ENCODE assay signal across 9 cellular contexts in the genomic region with DNA sequence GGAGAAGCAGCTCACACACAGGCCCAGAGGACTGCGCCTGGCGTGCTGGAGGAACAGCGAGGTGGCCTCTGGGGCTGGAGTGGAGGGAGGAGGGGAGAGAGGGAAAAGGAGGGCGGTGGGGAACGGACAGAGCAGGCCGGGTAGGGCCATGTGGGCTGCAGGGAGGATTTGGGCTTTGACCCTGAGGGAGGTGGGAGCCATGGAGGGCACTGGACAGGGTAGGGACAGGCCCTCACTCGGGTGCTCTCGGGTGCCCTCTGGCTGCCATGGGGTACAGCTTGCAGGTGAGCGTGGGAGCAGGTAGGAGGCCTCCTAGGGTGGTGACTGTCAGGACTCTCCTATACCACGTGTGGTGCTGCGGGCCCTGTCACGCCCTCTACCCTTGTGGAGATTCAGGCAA. TPM values are rescaled to one million over a fixed set of nuclear protein-coding genes. Genes with fewer than 3 reads are reported as not detected.
DNase-seq lines count a peak whose midpoint lies in the region; ATAC-seq and TF ChIP-seq lines count a peak whose summit lies in the region.
"Had no signal": no experiment of that assay in that cellular context is flagged by ENCODE, and none has a peak within 500 bp of the region (broad histone marks: within the 10 kb centered on the region; RNA-seq: fewer than 3 reads in every experiment).

No MANE protein-coding gene starts in this region.

- no peak overlapping the region for H3K4me3 ChIP-seq in liver (ENCODE audit: low read depth in 1 of 3, low read length in 3 of 3)

- H3K27me3 Mint-ChIP-seq in activated CD4-positive, alpha-beta memory T cell treated with anti-CD3 and anti-CD28 coated beads, Interleukin-2, amount 10 ng/mL, durations not matched to agents 7 days and 5 days = no peaks in the 10 kb centered on the region
- H3K27me3 Mint-ChIP-seq: CD4-positive, alpha-beta T cell had no signal

- H3K27ac ChIP-seq in RWPE1 (peak overlapping the region; percentile 9), liver (ENCODE audit: low read depth in 1 of 2, low read length in 2 of 2) (no peak overlapping the region)

- H3K27me3 ChIP-seq in liver (ENCODE audit: control insufficient read depth in 4 of 4, insufficient read depth in 4 of 4, low read length in 3 of 4) = no peaks in the 10 kb centered on the region

- no peak overlapping the region for H3K4me3 Mint-ChIP-seq in activated CD4-positive, alpha-beta memory T cell treated with anti-CD3 and anti-CD28 coated beads, Interleukin-2, amount 10 ng/mL, durations not matched to agents 7 days and 5 days
- H3K4me3 Mint-ChIP-seq: CD4-positive, alpha-beta T cell had no signal

- H3K27ac Mint-ChIP-seq in activated CD4-positive, alpha-beta memory T cell treated with anti-CD3 and anti-CD28 coated beads, Interleukin-2, amount 10 ng/mL, durations not matched to agents 7 days and 5 days = no peak overlapping the region
- H3K27ac Mint-ChIP-seq: CD4-positive, alpha-beta T cell had no signal

- 87% methylated on average over 12 of the region's 12 CpGs for WGBS in liver

- CTCF ChIA-PET in RWPE1 (lab: Yijun Ruan, JAX) = interaction anchor here (0.6 to 1.1 kb wide), 4 partner anchors 8 to 1103 kb away, joined by 3 to 6 read pairs (median 4); no protein-coding TSS in a partner anchor
- CTCF ChIA-PET in activated CD4-positive, alpha-beta memory T cell treated with anti-CD3 and anti-CD28 coated beads, Interleukin-2, amount 10 ng/mL, durations not matched to agents 7 days and 5 days (lab: Charles Lee) = interaction anchor here (0.7 kb wide), 1 partner anchor 50 kb away, joined by 3 read pairs; no protein-coding TSS in a partner anchor

- 0 out of 3 replicates have a peak, but pooled peaks have one; percentile 17 for TF ChIP-seq CTCF in GM12872 (IDR thresholded peaks at IDR 0.05; ENCODE audit: insufficient read depth, low read depth, low read length)
- TF ChIP-seq CTCF in RWPE1 (conservative IDR thresholded peaks at IDR 0.05; ENCODE audit: low read depth) = peak; percentile 56
- peak; percentile 11 for TF ChIP-seq CTCF in liver (IDR thresholded peaks at IDR 0.05; ENCODE audit: low read depth, low read length, missing input control)

- POLR2A ChIA-PET in RWPE1 (lab: Yijun Ruan, JAX; ENCODE audit: low non-redundant PET) = no interaction called here
- POLR2A ChIA-PET in activated CD4-positive, alpha-beta memory T cell treated with anti-CD3 and anti-CD28 coated beads, Interleukin-2, amount 10 ng/mL, durations not matched to agents 7 days and 5 days (lab: Charles Lee) = no interaction called here

- no peaks in the 10 kb centered on the region for H3K9me3 Mint-ChIP-seq in activated CD4-positive, alpha-beta memory T cell treated with anti-CD3 and anti-CD28 coated beads, Interleukin-2, amount 10 ng/mL, durations not matched to agents 7 days and 5 days
- H3K9me3 Mint-ChIP-seq: CD4-positive, alpha-beta T cell had no signal

- H3K9me3 ChIP-seq in liver (ENCODE audit: control insufficient read depth in 4 of 4, low read length in 3 of 4) = no peaks in the 10 kb centered on the region

- no peak for TF ChIP-seq RAD21 in liver (IDR thresholded peaks at IDR 0.05)

- no peaks in the 10 kb centered on the region for H3K4me1 ChIP-seq in liver (ENCODE audit: control insufficient read depth in 4 of 4, insufficient read depth in 4 of 4, low read length in 3 of 4)

- no peak overlapping the region for H3K9ac ChIP-seq in liver (ENCODE audit: low read depth in 1 of 2, low read length in 2 of 2)

- no peak for ATAC-seq in HG02588 (IDR thresholded peaks at IDR 0.05; ENCODE audit: unreplicated experiment)

- H3K36me3 ChIP-seq in liver (ENCODE audit: control insufficient read depth in 4 of 4, insufficient read depth in 3 of 4, low read depth in 1 of 4, low read length in 3 of 4) = peaks cover 3 to 46% (median 14%) of the 10 kb centered on the region in 4 donors

- DNase-seq in RWPE1 (ENCODE audit: low spot score) = peak; percentile 53
- no peak for DNase-seq in stimulated activated CD4-positive, alpha-beta T cell treated with anti-CD3 and anti-CD28 coated beads, Interleukin-12 subunit alpha, Interleukin-12 subunit beta, amount 100 ng/mL, for 4 hours
- no peak for DNase-seq in activated CD4-positive, alpha-beta memory T cell treated with anti-CD3 and anti-CD28 coated beads, Interleukin-2, amount 10 ng/mL, durations not matched to agents 7 days and 5 days
- DNase-seq: NCI-H1436, T-helper 9 cell had no signal

- H3K36me3 Mint-ChIP-seq in activated CD4-positive, alpha-beta memory T cell treated with anti-CD3 and anti-CD28 coated beads, Interleukin-2, amount 10 ng/mL, durations not matched to agents 7 days and 5 days (ENCODE audit: low read depth) = peaks cover 12% of the 10 kb centered on the region

- no peaks in the 10 kb centered on the region for H3K4me1 Mint-ChIP-seq in activated CD4-positive, alpha-beta memory T cell treated with anti-CD3 and anti-CD28 coated beads, Interleukin-2, amount 10 ng/mL, durations not matched to agents 7 days and 5 days

TF ChIP-seq in liver, 16 proteins besides CTCF, POLR2A, EP300 and RAD21 (continues in another document):
- TF ChIP-seq, protein P1, sequence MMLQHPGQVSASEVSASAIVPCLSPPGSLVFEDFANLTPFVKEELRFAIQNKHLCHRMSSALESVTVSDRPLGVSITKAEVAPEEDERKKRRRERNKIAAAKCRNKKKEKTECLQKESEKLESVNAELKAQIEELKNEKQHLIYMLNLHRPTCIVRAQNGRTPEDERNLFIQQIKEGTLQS (IDR thresholded peaks at IDR 0.05) = no peak
- TF ChIP-seq SP1 (IDR thresholded peaks at IDR 0.05) = no peak
- TF ChIP-seq HNF4A (conservative IDR thresholded peaks at IDR 0.05) = no peak
- no peak for TF ChIP-seq ZBTB33 (IDR thresholded peaks at IDR 0.05)
- no peak for TF ChIP-seq TAF1 (conservative IDR thresholded peaks at IDR 0.05)
- TF ChIP-seq RXRA (IDR thresholded peaks at IDR 0.05) = no peak
- TF ChIP-seq, protein P2, sequence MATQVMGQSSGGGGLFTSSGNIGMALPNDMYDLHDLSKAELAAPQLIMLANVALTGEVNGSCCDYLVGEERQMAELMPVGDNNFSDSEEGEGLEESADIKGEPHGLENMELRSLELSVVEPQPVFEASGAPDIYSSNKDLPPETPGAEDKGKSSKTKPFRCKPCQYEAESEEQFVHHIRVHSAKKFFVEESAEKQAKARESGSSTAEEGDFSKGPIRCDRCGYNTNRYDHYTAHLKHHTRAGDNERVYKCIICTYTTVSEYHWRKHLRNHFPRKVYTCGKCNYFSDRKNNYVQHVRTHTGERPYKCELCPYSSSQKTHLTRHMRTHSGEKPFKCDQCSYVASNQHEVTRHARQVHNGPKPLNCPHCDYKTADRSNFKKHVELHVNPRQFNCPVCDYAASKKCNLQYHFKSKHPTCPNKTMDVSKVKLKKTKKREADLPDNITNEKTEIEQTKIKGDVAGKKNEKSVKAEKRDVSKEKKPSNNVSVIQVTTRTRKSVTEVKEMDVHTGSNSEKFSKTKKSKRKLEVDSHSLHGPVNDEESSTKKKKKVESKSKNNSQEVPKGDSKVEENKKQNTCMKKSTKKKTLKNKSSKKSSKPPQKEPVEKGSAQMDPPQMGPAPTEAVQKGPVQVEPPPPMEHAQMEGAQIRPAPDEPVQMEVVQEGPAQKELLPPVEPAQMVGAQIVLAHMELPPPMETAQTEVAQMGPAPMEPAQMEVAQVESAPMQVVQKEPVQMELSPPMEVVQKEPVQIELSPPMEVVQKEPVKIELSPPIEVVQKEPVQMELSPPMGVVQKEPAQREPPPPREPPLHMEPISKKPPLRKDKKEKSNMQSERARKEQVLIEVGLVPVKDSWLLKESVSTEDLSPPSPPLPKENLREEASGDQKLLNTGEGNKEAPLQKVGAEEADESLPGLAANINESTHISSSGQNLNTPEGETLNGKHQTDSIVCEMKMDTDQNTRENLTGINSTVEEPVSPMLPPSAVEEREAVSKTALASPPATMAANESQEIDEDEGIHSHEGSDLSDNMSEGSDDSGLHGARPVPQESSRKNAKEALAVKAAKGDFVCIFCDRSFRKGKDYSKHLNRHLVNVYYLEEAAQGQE (IDR thresholded peaks at IDR 0.05) = no peak
- no peak for TF ChIP-seq EGR1 (IDR thresholded peaks at IDR 0.05; ENCODE audit: low read depth in 2 of 2)

RNA-seq across cellular contexts. Expression of gene PLIN4, which starts 22.8 kb away (rescaled TPM):
- total RNA-seq in liver = 10 to 100 TPM in 1 of 2 donors, 1 to 10 TPM in 1; 3.1 to 49.1 TPM
- 10 to 100 TPM in 1 of 2 donors, 1 to 10 TPM in 1; 5.0 to 14.1 TPM for polyA plus RNA-seq in liver
- total RNA-seq in activated CD4-positive, alpha-beta memory T cell treated with anti-CD3 and anti-CD28 coated beads, Interleukin-2, amount 10 ng/mL, durations not matched to agents 7 days and 5 days = not detected
- total RNA-seq: CD4-positive, alpha-beta T cell had no signal

RNA-seq across cellular contexts. Expression of gene HDGFL2, which starts 23.4 kb away (rescaled TPM):
- total RNA-seq in liver = 10 to 100 TPM; 14.9 to 15.7 TPM
- 10 to 100 TPM in 1 of 2 donors, 1 to 10 TPM in 1; 3.4 to 13.2 TPM for polyA plus RNA-seq in liver
- total RNA-seq in activated CD4-positive, alpha-beta memory T cell treated with anti-CD3 and anti-CD28 coated beads, Interleukin-2, amount 10 ng/mL, durations not matched to agents 7 days and 5 days = 10 to 100 TPM; 47.1 to 50.6 TPM

RNA-seq across cellular contexts. Expression of gene UBXN6, which starts 37.9 kb away (rescaled TPM):
- total RNA-seq in liver = 10 to 100 TPM; 33.0 to 92.3 TPM
- 10 to 100 TPM; 39.5 to 68.6 TPM for polyA plus RNA-seq in liver
- 10 to 100 TPM; 49.6 to 50.1 TPM for total RNA-seq in activated CD4-positive, alpha-beta memory T cell treated with anti-CD3 and anti-CD28 coated beads, Interleukin-2, amount 10 ng/mL, durations not matched to agents 7 days and 5 days

RNA-seq across cellular contexts. Expression of gene PLIN5, which starts 39.6 kb away (rescaled TPM):
- total RNA-seq in liver = 10 to 100 TPM; 13.3 to 83.8 TPM
- 10 to 100 TPM; 51.8 to 61.5 TPM for polyA plus RNA-seq in liver
- total RNA-seq in activated CD4-positive, alpha-beta memory T cell treated with anti-CD3 and anti-CD28 coated beads, Interleukin-2, amount 10 ng/mL, durations not matched to agents 7 days and 5 days = not detected

RNA-seq across cellular contexts. Expression of gene LRG1, which starts 44.4 kb away (rescaled TPM):
- 100 to 1,000 TPM in 1 of 2 donors, 10 to 100 TPM in 1; 57.8 to 581 TPM for total RNA-seq in liver
- 1,000 to 10,000 TPM in 1 of 2 donors, 100 to 1,000 TPM in 1; 741 to 1,122 TPM for polyA plus RNA-seq in liver
- under 1 TPM; 0.15 to 0.18 TPM for total RNA-seq in activated CD4-positive, alpha-beta memory T cell treated with anti-CD3 and anti-CD28 coated beads, Interleukin-2, amount 10 ng/mL, durations not matched to agents 7 days and 5 days
- total RNA-seq: CD4-positive, alpha-beta T cell had no signal

Comparison
In these comparisons a context has a peak if more than half of its experiments do, and no peak if none do; other contexts are left out.
1. RNA of gene PLIN4, which starts 22.8 kb away (total RNA-seq): 3.1 to 49.1 TPM in liver; not detected in activated CD4-positive, alpha-beta memory T cell treated with anti-CD3 and anti-CD28 coated beads, Interleukin-2, amount 10 ng/mL, durations not matched to agents 7 days and 5 days; every median in the first group is over 4 times any median in the second.
2. Peak in every context shown above with its lines, with median percentiles within 50 percentile points of each other: CTCF ChIP-seq.